In the genomic region with DNA sequence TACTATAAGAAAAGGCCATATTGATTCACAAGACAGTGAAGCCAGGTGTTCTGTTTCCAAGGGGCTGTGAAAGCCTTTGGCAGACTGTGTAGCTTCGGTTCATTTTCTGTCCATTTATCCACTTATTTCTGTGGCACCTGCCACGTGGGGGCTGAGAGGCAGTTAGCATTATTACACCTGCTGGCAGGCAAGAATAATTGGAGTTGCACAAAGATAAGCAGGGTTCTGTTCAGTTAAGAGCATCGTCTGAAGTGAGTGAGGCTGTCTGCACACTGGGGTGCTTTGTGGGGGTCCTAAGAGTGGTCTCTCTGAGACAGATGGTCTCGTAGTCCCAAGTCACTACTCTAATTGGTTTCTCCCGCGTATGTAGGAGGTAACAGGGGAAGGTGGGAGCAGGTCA, we compare ENCODE assay signal across 18 cellular contexts.
DNase-seq lines count a peak whose midpoint lies in the region; ATAC-seq and TF ChIP-seq lines count a peak whose summit lies in the region.
"Had no signal": no experiment of that assay in that cellular context is flagged by ENCODE, and none has a peak within 500 bp of the region (broad histone marks: within the 10 kb centered on the region; RNA-seq: fewer than 3 reads in every experiment).

No MANE protein-coding gene starts in this region.

- peak overlapping the region; percentile 2 for H3K4me3 Mint-ChIP-seq in central memory CD8-positive, alpha-beta T cell

- H3K4me1 ChIP-seq in heart right ventricle (peaks cover 0 to 28% (median 6%) of the 10 kb centered on the region in 9 donors), vagina (no peaks in the 10 kb centered on the region)

- no peaks in the 10 kb centered on the region for H3K27me3 Mint-ChIP-seq in central memory CD8-positive, alpha-beta T cell

- TF ChIP-seq POLR2A in vagina (IDR thresholded peaks at IDR 0.05) = no peak

- no peaks in the 10 kb centered on the region for H3K9me3 ChIP-seq in heart right ventricle
- no peaks in the 10 kb centered on the region for H3K9me3 ChIP-seq in vagina
- H3K9me3 ChIP-seq: transverse colon had no signal

- no peaks in the 10 kb centered on the region for H3K9me3 Mint-ChIP-seq in central memory CD8-positive, alpha-beta T cell

- WGBS in heart right ventricle, 2 donors = 71 to 77% methylated on average over 6 of the region's 6 CpGs

- TF ChIP-seq CTCF in heart right ventricle (IDR thresholded peaks at IDR 0.05) = no peak
- TF ChIP-seq CTCF in vagina (IDR thresholded peaks at IDR 0.05) = no peak

- H3K27ac ChIP-seq in heart right ventricle = no peak overlapping the region
- H3K27ac ChIP-seq in vagina = no peak overlapping the region
- H3K27ac ChIP-seq: 22Rv1, RWPE1, transverse colon had no signal

- H3K36me3 ChIP-seq in heart right ventricle = no peaks in the 10 kb centered on the region
- no peaks in the 10 kb centered on the region for H3K36me3 ChIP-seq in vagina
- H3K36me3 ChIP-seq: transverse colon had no signal

- peak overlapping the region; percentile 71 for H3K27ac Mint-ChIP-seq in central memory CD8-positive, alpha-beta T cell (ENCODE audit: low read depth)

- H3K36me3 Mint-ChIP-seq in central memory CD8-positive, alpha-beta T cell (ENCODE audit: insufficient read depth) = no peaks in the 10 kb centered on the region

- no peak overlapping the region for H3K4me3 ChIP-seq in heart right ventricle
- H3K4me3 ChIP-seq in vagina = no peak overlapping the region
- H3K4me3 ChIP-seq: smooth muscle cell, transverse colon had no signal

- H3K27me3 ChIP-seq in heart right ventricle = no peaks in the 10 kb centered on the region
- no peaks in the 10 kb centered on the region for H3K27me3 ChIP-seq in vagina
- H3K27me3 ChIP-seq: transverse colon had no signal

- intact Hi-C loops in heart right ventricle (cut with DNase I) = loop anchor here in 5 of 10 donors (5.0 to 10.0 kb wide), 3 partner anchors 119 to 189 kb away; a partner anchor contains a TSS
- intact Hi-C loops in vagina (cut with DNase I) = loop anchor here (10.0 kb wide), 1 partner anchor 119 kb away; a partner anchor contains a TSS

- peak; percentile 2 for ATAC-seq in HG03442 (IDR thresholded peaks at IDR 0.05; ENCODE audit: unreplicated experiment)
- no peak for ATAC-seq in central memory CD8-positive, alpha-beta T cell (replicated peaks; ENCODE audit: extremely low read depth, poor library complexity, severe bottlenecking)
- no peak for ATAC-seq in heart right ventricle

- H3K4me1 Mint-ChIP-seq in central memory CD8-positive, alpha-beta T cell = peaks cover 53% of the 10 kb centered on the region

- DNase-seq in DMS 273 (lab: John Stamatoyannopoulos, UW; ENCODE audit: unreplicated experiment) (peak; percentile 20), DMS 273 treated with DMSO at 0.1 percent for 48 hours (lab: John Stamatoyannopoulos, UW) (no peak), NCI-H524 treated with DMSO at 0.1 percent for 48 hours (lab: John Stamatoyannopoulos, UW) (peak; percentile 52), heart right ventricle (no peak), putamen (ENCODE audit: low spot score) (no peak), vagina (ENCODE audit: extremely low spot score in 2 of 2) (no peak)
- no peak for DNase-seq in central memory CD8-positive, alpha-beta T cell (ENCODE audit: low spot score in 2 of 2)
- DNase-seq: cerebellar nuclear complex, DMS153, erythroblast, H7, hippocampal formation, NCI-H2029, transverse colon had no signal

Comparison
In these comparisons a context has a peak if more than half of its experiments do, and no peak if none do; other contexts are left out.
1. DNase-seq: peak in DMS 273 (single experiment) and NCI-H524 treated with DMSO at 0.1 percent for 48 hours (single experiment); none in DMS 273 treated with DMSO at 0.1 percent for 48 hours (single experiment), central memory CD8-positive, alpha-beta T cell (0 of 2), heart right ventricle (0 of 2), putamen (single experiment) and vagina (0 of 2).